Comparison of ENCODE assay signal across 17 cellular contexts in genomic region chr3:34033840-34034239, GRCh38.
DNase-seq lines count a peak whose midpoint lies in the region; TF ChIP-seq lines count a peak whose summit lies in the region.
"Had no signal": no experiment of that assay in that cellular context is flagged by ENCODE, and none has a peak within 500 bp of the region (broad histone marks: within the 10 kb centered on the region; RNA-seq: fewer than 3 reads in every experiment).

No MANE protein-coding gene starts in this region.

- intact Hi-C loops in activated naive CD4-positive, alpha-beta T cell treated with anti-CD3 and anti-CD28 coated beads for 36 hours (cut with micrococcal nuclease), result no loop called here

- no peak overlapping the region for H4K5ac ChIP-seq in mesendoderm (ENCODE audit: low read length)

- CTCF ChIA-PET in activated naive CD4-positive, alpha-beta T cell treated with anti-CD3 and anti-CD28 coated beads for 36 hours (lab: Charles Lee), result no interaction called here

- H3K4ac ChIP-seq in mesendoderm (ENCODE audit: low read depth, low read length), result no peak overlapping the region

- peaks cover 5% of the 10 kb centered on the region for H3K4me1 Mint-ChIP-seq in endodermal cell
- H3K4me1 Mint-ChIP-seq in type B pancreatic cell (ENCODE audit: unreplicated experiment), result no peaks in the 10 kb centered on the region
- no peaks in the 10 kb centered on the region for H3K4me1 Mint-ChIP-seq in activated naive CD4-positive, alpha-beta T cell treated with anti-CD3 and anti-CD28 coated beads for 36 hours (ENCODE audit: low read depth)

- H3K27ac ChIP-seq in endodermal cell (ENCODE audit: low read depth, low read length) (peak overlapping the region; percentile 10), mesendoderm (ENCODE audit: low read depth, low read length) (no peak overlapping the region)
- H3K27ac ChIP-seq: BLaER1 treated with 17β-estradiol and CSF1 and Interleukin-3, amounts not matched to agents 10 nM and 100 nM; C4-2B had no signal

- H3K4me2 ChIP-seq in mesendoderm (ENCODE audit: low read length), result no peak overlapping the region

- H3K9ac ChIP-seq in endodermal cell (ENCODE audit: extremely low read depth, low read length, poor library complexity, severe bottlenecking) (peak overlapping the region; percentile 56), mesendoderm (ENCODE audit: low read length) (no peak overlapping the region)
- H3K9ac ChIP-seq: BLaER1 treated with 17β-estradiol and CSF1 and Interleukin-3, amounts not matched to agents 10 nM and 100 nM had no signal

- peaks cover 9% of the 10 kb centered on the region for H3K9me3 ChIP-seq in endodermal cell (ENCODE audit: control insufficient read depth, low read length)
- H3K9me3 ChIP-seq: BE2C, Caco-2 had no signal

- H3K56ac ChIP-seq in mesendoderm (ENCODE audit: low read length), result no peak overlapping the region

- no peak overlapping the region for H3K27ac Mint-ChIP-seq in endodermal cell
- H3K27ac Mint-ChIP-seq in type B pancreatic cell, result no peak overlapping the region
- H3K27ac Mint-ChIP-seq in activated naive CD4-positive, alpha-beta T cell treated with anti-CD3 and anti-CD28 coated beads for 36 hours, result no peak overlapping the region
- H3K27ac Mint-ChIP-seq: CD4-positive, alpha-beta T cell; CD8-positive, alpha-beta T cell had no signal

- WGBS in endodermal cell (ENCODE audit: insufficient coverage in 1 of 2, insufficient read length in 1 of 2), 2 experiments, result 74 to 79% methylated on average over 6 to 7 of the region's 7 CpGs
- no CpG with 5 or more reads among the region's 7 CpGs for WGBS in mesendoderm (ENCODE audit: extremely low coverage, insufficient coverage, low lambda C conversion rate)

- no peak overlapping the region for H3K4me3 Mint-ChIP-seq in endodermal cell
- no peak overlapping the region for H3K4me3 Mint-ChIP-seq in type B pancreatic cell
- H3K4me3 Mint-ChIP-seq in activated naive CD4-positive, alpha-beta T cell treated with anti-CD3 and anti-CD28 coated beads for 36 hours, result no peak overlapping the region
- H3K4me3 Mint-ChIP-seq: CD4-positive, alpha-beta T cell; CD8-positive, alpha-beta T cell had no signal

- no peaks in the 10 kb centered on the region for H3K79me2 ChIP-seq in mesendoderm (ENCODE audit: control insufficient read depth, insufficient read depth, low read length)

- no peak overlapping the region for H4K8ac ChIP-seq in mesendoderm (ENCODE audit: low read depth, low read length)

- no peak for TF ChIP-seq CTCF in endodermal cell (conservative IDR thresholded peaks at IDR 0.05)
- no peak for TF ChIP-seq CTCF in type B pancreatic cell (conservative IDR thresholded peaks at IDR 0.05)

- H3K18ac ChIP-seq in mesendoderm (ENCODE audit: low read length), result no peak overlapping the region

- H3K4me1 ChIP-seq in endodermal cell (ENCODE audit: control insufficient read depth, insufficient read depth, low read length), result peaks cover 5% of the 10 kb centered on the region
- H3K4me1 ChIP-seq in mesendoderm (ENCODE audit: control insufficient read depth, low read depth, low read length), result peaks cover 3% of the 10 kb centered on the region
- H3K4me1 ChIP-seq: BE2C, Caco-2 had no signal

- H3K36me3 Mint-ChIP-seq in endodermal cell (ENCODE audit: low read depth) (no peaks in the 10 kb centered on the region), type B pancreatic cell (no peaks in the 10 kb centered on the region)
- no peaks in the 10 kb centered on the region for H3K36me3 Mint-ChIP-seq in activated naive CD4-positive, alpha-beta T cell treated with anti-CD3 and anti-CD28 coated beads for 36 hours (ENCODE audit: low read depth)
- H3K36me3 Mint-ChIP-seq: CD8-positive, alpha-beta T cell had no signal

- no peak overlapping the region for H2BK120ac ChIP-seq in mesendoderm (ENCODE audit: low read depth, low read length)

- H3K9me3 Mint-ChIP-seq in endodermal cell (peaks cover 1% of the 10 kb centered on the region), type B pancreatic cell (peaks cover 7% of the 10 kb centered on the region)
- no peaks in the 10 kb centered on the region for H3K9me3 Mint-ChIP-seq in activated naive CD4-positive, alpha-beta T cell treated with anti-CD3 and anti-CD28 coated beads for 36 hours
- H3K9me3 Mint-ChIP-seq: CD4-positive, alpha-beta T cell; CD8-positive, alpha-beta T cell had no signal

- H3K4me3 ChIP-seq in endodermal cell (ENCODE audit: low read length) (peak overlapping the region; percentile 23), mesendoderm (ENCODE audit: low read length) (no peak overlapping the region)
- H3K4me3 ChIP-seq: BLaER1 treated with 17β-estradiol and CSF1 and Interleukin-3, amounts not matched to agents 10 nM and 100 nM had no signal

- peak; percentile 2 for DNase-seq in OCI-M1 (lab: John Stamatoyannopoulos, UW)
- DNase-seq in endodermal cell, result no peak
- peak; percentile 60 for DNase-seq in mesendoderm
- no peak for DNase-seq in type B pancreatic cell (ENCODE audit: extremely low spot score, unreplicated experiment)
- no peak for DNase-seq in NCI-H524 (lab: John Stamatoyannopoulos, UW)
- DNase-seq in activated naive CD4-positive, alpha-beta T cell treated with anti-CD3 and anti-CD28 coated beads for 36 hours, result no peak
- DNase-seq: 8988T; ACHN; BE2C; Caco-2; Calu3; CD4-positive, alpha-beta T cell; CD8-positive, alpha-beta T cell; DMS79 treated with DMSO at 0.1 percent for 48 hours; GF-D8 had no signal

- no peaks in the 10 kb centered on the region for H3K79me1 ChIP-seq in mesendoderm (ENCODE audit: low read length)

- peaks cover 18% of the 10 kb centered on the region for H3K27me3 ChIP-seq in endodermal cell (ENCODE audit: control insufficient read depth, insufficient read depth, low read length, poor library complexity, severe bottlenecking)
- no peaks in the 10 kb centered on the region for H3K27me3 ChIP-seq in mesendoderm (ENCODE audit: insufficient read depth, low read length, poor library complexity)
- H3K27me3 ChIP-seq: BE2C; BLaER1 treated with 17β-estradiol and CSF1 and Interleukin-3, amounts not matched to agents 10 nM and 100 nM had no signal

- H3K23ac ChIP-seq in mesendoderm (ENCODE audit: low read length), result no peak overlapping the region

- H3K36me3 ChIP-seq in endodermal cell (ENCODE audit: control insufficient read depth, insufficient read depth, low read length), result no peaks in the 10 kb centered on the region
- no peaks in the 10 kb centered on the region for H3K36me3 ChIP-seq in mesendoderm (ENCODE audit: control insufficient read depth, insufficient read depth, low read length)
- H3K36me3 ChIP-seq: BE2C; BLaER1 treated with 17β-estradiol and CSF1 and Interleukin-3, amounts not matched to agents 10 nM and 100 nM had no signal

- no peak overlapping the region for H2AK5ac ChIP-seq in mesendoderm (ENCODE audit: low read length)

- H2BK15ac ChIP-seq in mesendoderm (replicated peaks; ENCODE audit: low read depth), result no peak overlapping the region

- no peak overlapping the region for H2BK5ac ChIP-seq in mesendoderm (ENCODE audit: low read length)

- peaks cover 37% of the 10 kb centered on the region for H3K27me3 Mint-ChIP-seq in endodermal cell (ENCODE audit: insufficient read depth)
- no peaks in the 10 kb centered on the region for H3K27me3 Mint-ChIP-seq in type B pancreatic cell
- no peaks in the 10 kb centered on the region for H3K27me3 Mint-ChIP-seq in activated naive CD4-positive, alpha-beta T cell treated with anti-CD3 and anti-CD28 coated beads for 36 hours (ENCODE audit: low read depth)
- H3K27me3 Mint-ChIP-seq: CD4-positive, alpha-beta T cell had no signal

Comparison
In these comparisons a context has a peak if more than half of its experiments do, and no peak if none do; other contexts are left out.
1. DNase-seq: peak in OCI-M1 (single experiment) and mesendoderm (single experiment); none in endodermal cell (single experiment), type B pancreatic cell (single experiment), NCI-H524 (0 of 2) and activated naive CD4-positive, alpha-beta T cell treated with anti-CD3 and anti-CD28 coated beads for 36 hours (single experiment).